In genomic region chr4:128517739-128518510, GRCh38 we compare ENCODE assay signal across 9 cellular contexts.
A peak's percentile ranks its signal among the peaks of the same experiment; 100 is the strongest.
DNase-seq lines count a peak whose midpoint lies in the region; ATAC-seq, FAIRE-seq and TF ChIP-seq lines count a peak whose summit lies in the region.
"Had no signal": no experiment of that assay in that cellular context is flagged by ENCODE, and none has a peak within 500 bp of the region (broad histone marks: within the 10 kb centered on the region; RNA-seq: fewer than 3 reads in every experiment).

No MANE protein-coding gene starts in this region.

- H3K36me3 ChIP-seq in mesendoderm (ENCODE audit: control insufficient read depth, insufficient read depth, low read length): no peaks in the 10 kb centered on the region
- H3K36me3 ChIP-seq in prostate gland: no peaks in the 10 kb centered on the region

- no peak overlapping the region for H2BK5ac ChIP-seq in mesendoderm (ENCODE audit: low read length)

- H3K27ac ChIP-seq in A549 (peak overlapping the region; percentile 95 to 99), mesendoderm (ENCODE audit: low read depth, low read length) (peak overlapping the region; percentile 58), prostate gland (no peak overlapping the region)

- DNase-seq in A549 (ENCODE audit: low read depth in 1 of 2, low spot score in 1 of 2) (peak; percentile 81 to 93), NCI-H69 (lab: John Stamatoyannopoulos, UW) (peak; percentile 65), dedifferentiated amniotic fluid mesenchymal stem cell (ENCODE audit: extremely low spot score) (peak; percentile 84), mesendoderm (peak; percentile 88), prostate gland (ENCODE audit: low spot score) (no peak)
- no peak for DNase-seq in activated CD8-positive, alpha-beta memory T cell treated with anti-CD3 and anti-CD28 coated beads for 24 hours
- DNase-seq: naive B cell had no signal

- no peak overlapping the region for H2AK5ac ChIP-seq in mesendoderm (ENCODE audit: low read length)

- H3K79me2 ChIP-seq in mesendoderm (ENCODE audit: control insufficient read depth, insufficient read depth, low read length): no peaks in the 10 kb centered on the region

- H4K8ac ChIP-seq in mesendoderm (ENCODE audit: low read depth, low read length): no peak overlapping the region

- H2BK120ac ChIP-seq in mesendoderm (ENCODE audit: low read depth, low read length): no peak overlapping the region

- H3K27me3 ChIP-seq in mesendoderm (ENCODE audit: insufficient read depth, low read length, poor library complexity): no peaks in the 10 kb centered on the region
- no peaks in the 10 kb centered on the region for H3K27me3 ChIP-seq in prostate gland (replicated peaks; ENCODE audit: insufficient read depth)

- ATAC-seq in A549 (peak; percentile 97), GM18517 (IDR thresholded peaks at IDR 0.05; ENCODE audit: unreplicated experiment) (peak; percentile 97), HG02885 (IDR thresholded peaks at IDR 0.05; ENCODE audit: poor library complexity, unreplicated experiment) (peak; percentile 94)

- TF ChIP-seq POLR2A in A549 (IDR thresholded peaks at IDR 0.05; ENCODE audit: low read length) (no peak), prostate gland (IDR thresholded peaks at IDR 0.05) (no peak)

- H3K23ac ChIP-seq in mesendoderm (ENCODE audit: low read length): no peak overlapping the region

- no peak for FAIRE-seq in A549 (lab: Jason Lieb, UNC)

- 11% methylated on average over 5 of the region's 5 CpGs for WGBS in A549 (ENCODE audit: missing lambda C conversion rate)
- WGBS in mesendoderm (ENCODE audit: extremely low coverage, insufficient coverage, low lambda C conversion rate): no CpG with 5 or more reads among the region's 5 CpGs
- WGBS in prostate gland: 60% methylated on average over 5 of the region's 5 CpGs

- intact Hi-C loops in prostate gland (cut with DNase I): loop anchor here (5.0 kb wide), 1 partner anchor 34 kb away; no protein-coding TSS in a partner anchor

- peak overlapping the region; percentile 27 for H3K56ac ChIP-seq in mesendoderm (ENCODE audit: low read length)

- H3K9ac ChIP-seq in mesendoderm (ENCODE audit: low read length): no peak overlapping the region

- TF ChIP-seq CTCF in A549 (IDR thresholded peaks at IDR 0.05): no peak
- no peak for TF ChIP-seq CTCF in prostate gland (IDR thresholded peaks at IDR 0.05)

- POLR2A ChIA-PET in A549 (lab: Yijun Ruan, JAX): interaction anchor here (0.6 to 2.5 kb wide), 6 partner anchors 11 to 444 kb away, joined by 3 to 18 read pairs (median 4); no protein-coding TSS in a partner anchor

- peak overlapping the region; percentile 67 for H3K4me2 ChIP-seq in A549
- no peak overlapping the region for H3K4me2 ChIP-seq in mesendoderm (ENCODE audit: low read length)

- no peak overlapping the region for H2BK15ac ChIP-seq in mesendoderm (replicated peaks; ENCODE audit: low read depth)

- peak; percentile 9 to 42; a peak in 2 of 5 replicates for TF ChIP-seq RAD21 in A549 (conservative IDR thresholded peaks at IDR 0.05 in 1 of 2, IDR thresholded peaks at IDR 0.05 in 1 of 2)

- CTCF ChIA-PET in A549 (lab: Yijun Ruan, JAX): interaction anchor here (0.7 to 2.6 kb wide), 9 partner anchors 11 to 66 kb away, joined by 3 to 11 read pairs (median 3); no protein-coding TSS in a partner anchor

- TF ChIP-seq EP300 in A549 (IDR thresholded peaks at IDR 0.05): peak; percentile 79 to 81; a peak in 4 of 5 replicates

- no peak overlapping the region for H4K5ac ChIP-seq in mesendoderm (ENCODE audit: low read length)

- H3K4me1 ChIP-seq in A549 (peaks cover 66% of the 10 kb centered on the region), mesendoderm (ENCODE audit: control insufficient read depth, low read depth, low read length) (peaks cover 7% of the 10 kb centered on the region), prostate gland (replicated peaks) (no peaks in the 10 kb centered on the region)

- no peak overlapping the region for H3K4me3 ChIP-seq in A549
- no peak overlapping the region for H3K4me3 ChIP-seq in mesendoderm (ENCODE audit: low read length)
- no peak overlapping the region for H3K4me3 ChIP-seq in prostate gland

- no peak overlapping the region for H3K4ac ChIP-seq in mesendoderm (ENCODE audit: low read depth, low read length)

- no peaks in the 10 kb centered on the region for H3K79me1 ChIP-seq in mesendoderm (ENCODE audit: low read length)

- H3K9me3 ChIP-seq in A549 (peaks cover 10% of the 10 kb centered on the region; the same call in 1 of the 3 replicates), prostate gland (no peaks in the 10 kb centered on the region)

- no peak overlapping the region for H3K18ac ChIP-seq in mesendoderm (ENCODE audit: low read length)

TF ChIP-seq in A549, 52 proteins besides CTCF, POLR2A, EP300 and RAD21:
- peak; percentile 98 for TF ChIP-seq MAFK (IDR thresholded peaks at IDR 0.05; ENCODE audit: partially characterized antibody)
- no peak for TF ChIP-seq CBX8 (IDR thresholded peaks at IDR 0.05)
- TF ChIP-seq POLR2AphosphoS2 (conservative IDR thresholded peaks at IDR 0.05; ENCODE audit: low read length): no peak
- TF ChIP-seq ESRRA (IDR thresholded peaks at IDR 0.05; ENCODE audit: borderline replicate concordance, low read length): peak; percentile 65
- TF ChIP-seq, protein P1, sequence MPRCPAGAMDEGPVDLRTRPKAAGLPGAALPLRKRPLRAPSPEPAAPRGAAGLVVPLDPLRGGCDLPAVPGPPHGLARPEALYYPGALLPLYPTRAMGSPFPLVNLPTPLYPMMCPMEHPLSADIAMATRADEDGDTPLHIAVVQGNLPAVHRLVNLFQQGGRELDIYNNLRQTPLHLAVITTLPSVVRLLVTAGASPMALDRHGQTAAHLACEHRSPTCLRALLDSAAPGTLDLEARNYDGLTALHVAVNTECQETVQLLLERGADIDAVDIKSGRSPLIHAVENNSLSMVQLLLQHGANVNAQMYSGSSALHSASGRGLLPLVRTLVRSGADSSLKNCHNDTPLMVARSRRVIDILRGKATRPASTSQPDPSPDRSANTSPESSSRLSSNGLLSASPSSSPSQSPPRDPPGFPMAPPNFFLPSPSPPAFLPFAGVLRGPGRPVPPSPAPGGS (IDR thresholded peaks at IDR 0.05): 0 out of 3 replicates have a peak, but pooled peaks have one; percentile 32
- no peak for TF ChIP-seq KDM5A (IDR thresholded peaks at IDR 0.05)
- peak; percentile 21; the same call in 1 of the 3 replicates for TF ChIP-seq SMC3 (IDR thresholded peaks at IDR 0.05)
- TF ChIP-seq TP53 (CRISPR knock-in tag; IDR thresholded peaks at IDR 0.05): no peak
- TF ChIP-seq, protein P2, sequence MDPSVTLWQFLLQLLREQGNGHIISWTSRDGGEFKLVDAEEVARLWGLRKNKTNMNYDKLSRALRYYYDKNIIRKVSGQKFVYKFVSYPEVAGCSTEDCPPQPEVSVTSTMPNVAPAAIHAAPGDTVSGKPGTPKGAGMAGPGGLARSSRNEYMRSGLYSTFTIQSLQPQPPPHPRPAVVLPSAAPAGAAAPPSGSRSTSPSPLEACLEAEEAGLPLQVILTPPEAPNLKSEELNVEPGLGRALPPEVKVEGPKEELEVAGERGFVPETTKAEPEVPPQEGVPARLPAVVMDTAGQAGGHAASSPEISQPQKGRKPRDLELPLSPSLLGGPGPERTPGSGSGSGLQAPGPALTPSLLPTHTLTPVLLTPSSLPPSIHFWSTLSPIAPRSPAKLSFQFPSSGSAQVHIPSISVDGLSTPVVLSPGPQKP (IDR thresholded peaks at IDR 0.05; ENCODE audit: low read depth, low read length): no peak
- TF ChIP-seq CEBPB (IDR thresholded peaks at IDR 0.05): peak; percentile 60 to 64; a peak in 3 of 4 replicates
- TF ChIP-seq JUN (IDR thresholded peaks at IDR 0.05): peak; percentile 73 to 77; a peak in 2 of 5 replicates
- TF ChIP-seq JUNB (IDR thresholded peaks at IDR 0.05): peak; percentile 81
- TF ChIP-seq FOSL2 (IDR thresholded peaks at IDR 0.05): peak; percentile 81
- peak; percentile 93 for TF ChIP-seq FOSL2 (CRISPR knock-in tag; IDR thresholded peaks at IDR 0.05)
- TF ChIP-seq, protein P3, sequence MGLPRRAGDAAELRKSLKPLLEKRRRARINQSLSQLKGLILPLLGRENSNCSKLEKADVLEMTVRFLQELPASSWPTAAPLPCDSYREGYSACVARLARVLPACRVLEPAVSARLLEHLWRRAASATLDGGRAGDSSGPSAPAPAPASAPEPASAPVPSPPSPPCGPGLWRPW (IDR thresholded peaks at IDR 0.05): no peak
- TF ChIP-seq, protein P4, sequence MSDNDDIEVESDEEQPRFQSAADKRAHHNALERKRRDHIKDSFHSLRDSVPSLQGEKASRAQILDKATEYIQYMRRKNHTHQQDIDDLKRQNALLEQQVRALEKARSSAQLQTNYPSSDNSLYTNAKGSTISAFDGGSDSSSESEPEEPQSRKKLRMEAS (IDR thresholded peaks at IDR 0.05): peak; percentile 74
- no peak for TF ChIP-seq USF2 (IDR thresholded peaks at IDR 0.05)
- no peak for TF ChIP-seq HEYL (CRISPR knock-in tag; IDR thresholded peaks at IDR 0.05)
- TF ChIP-seq NFE2L2 (conservative IDR thresholded peaks at IDR 0.05; ENCODE audit: low read length): peak; percentile 81
- peak; percentile 78; the same call in 1 of the 2 replicates for TF ChIP-seq GATA3 (IDR thresholded peaks at IDR 0.05; ENCODE audit: borderline replicate concordance)

Comparison
In these comparisons a context has a peak if more than half of its experiments do, and no peak if none do; other contexts are left out.
1. DNase-seq: peak in A549 (2 of 2), NCI-H69 (single experiment), dedifferentiated amniotic fluid mesenchymal stem cell (single experiment) and mesendoderm (single experiment); none in activated CD8-positive, alpha-beta memory T cell treated with anti-CD3 and anti-CD28 coated beads for 24 hours (single experiment) and prostate gland (single experiment).
2. H3K27ac ChIP-seq: peak in A549 (2 of 2) and mesendoderm (single experiment); none in prostate gland (0 of 2).
3. Peak in every context shown above with its lines, with median percentiles within 50 percentile points of each other: ATAC-seq.